In genomic region chr4:10123227-10124101, GRCh38 we compare ENCODE assay signal across 8 cellular contexts. TPM values are rescaled to one million over a fixed set of nuclear protein-coding genes. Genes with fewer than 3 reads are reported as not detected.
A peak's percentile ranks its signal among the peaks of the same experiment; 100 is the strongest.
DNase-seq lines count a peak whose midpoint lies in the region; ATAC-seq and TF ChIP-seq lines count a peak whose summit lies in the region.

No MANE protein-coding gene starts in this region.

- no peak overlapping the region for H3K4me3 ChIP-seq in H7 (ENCODE audit: insufficient read depth, low read depth, low read length)

- H3K27me3 Mint-ChIP-seq in nephron progenitor cell (ENCODE audit: low read depth, poor library complexity): no peaks in the 10 kb centered on the region

- H3K36me3 Mint-ChIP-seq in nephron progenitor cell (ENCODE audit: low read depth): no peaks in the 10 kb centered on the region

- no peak for TF ChIP-seq CTCF in nephron progenitor cell (IDR thresholded peaks at IDR 0.05)

- H3K27me3 ChIP-seq in H7 (ENCODE audit: control insufficient read depth, insufficient read depth, low read length): no peaks in the 10 kb centered on the region

- no peak overlapping the region for H3K4me3 Mint-ChIP-seq in nephron progenitor cell

- no peak for ATAC-seq in GM21717 (IDR thresholded peaks at IDR 0.05; ENCODE audit: unreplicated experiment)

- peaks cover 63% of the 10 kb centered on the region for H3K4me1 Mint-ChIP-seq in nephron progenitor cell

- DNase-seq in H7: peak; percentile 67
- DNase-seq in OCI-M1 (lab: John Stamatoyannopoulos, UW): peak; percentile 11
- DNase-seq in effector CD8-positive, alpha-beta T cell (lab: John Stamatoyannopoulos, UW): peak; percentile 28
- peak; percentile 37 for DNase-seq in nephron progenitor cell
- DNase-seq in superior temporal gyrus (ENCODE audit: extremely low spot score): no peak
- DNase-seq in central memory CD4-positive, alpha-beta T cell: no peak
- DNase-seq in mesenteric fat pad (ENCODE audit: low spot score): no peak

- no peaks in the 10 kb centered on the region for H3K9me3 Mint-ChIP-seq in nephron progenitor cell

- H3K27ac Mint-ChIP-seq in nephron progenitor cell: peak overlapping the region; percentile 42

- no peaks in the 10 kb centered on the region for H3K36me3 ChIP-seq in H7 (replicated peaks; ENCODE audit: control insufficient read depth, insufficient read depth, low read length)

RNA-seq across cellular contexts. Expression of gene WDR1, which starts 6.9 kb away (rescaled TPM):
- 219 and 254 TPM in 2 replicates for total RNA-seq in H7 (2014; rRNA removed; shearing (Covaris generic))
- total RNA-seq in mesenteric fat pad: 249 TPM

Comparison
In these comparisons a context has a peak if more than half of its experiments do, and no peak if none do; other contexts are left out.
1. DNase-seq: peak in H7 (single experiment), OCI-M1 (single experiment), effector CD8-positive, alpha-beta T cell (single experiment) and nephron progenitor cell (single experiment); none in superior temporal gyrus (single experiment), central memory CD4-positive, alpha-beta T cell (single experiment) and mesenteric fat pad (single experiment).